20 cellular contexts compared by ENCODE assay signal in genomic region chr3:131110087-131110486, GRCh38.
DNase-seq lines count a peak whose midpoint lies in the region; ATAC-seq and TF ChIP-seq lines count a peak whose summit lies in the region.
"Had no signal": no experiment of that assay in that cellular context is flagged by ENCODE, and none has a peak within 500 bp of the region (broad histone marks: within the 10 kb centered on the region; RNA-seq: fewer than 3 reads in every experiment).

No MANE protein-coding gene starts in this region.

- no peak overlapping the region for H2AFZ ChIP-seq in mesenchymal stem cell (ENCODE audit: low read depth, low read length)

- H3K23ac ChIP-seq in mesenchymal stem cell (ENCODE audit: low read length in 2 of 2): no peak overlapping the region

- H3K4me1 ChIP-seq in mesenchymal stem cell (ENCODE audit: control insufficient read depth, insufficient read depth, low read depth, low read length): no peaks in the 10 kb centered on the region
- H3K4me1 ChIP-seq: vagina had no signal

- no peak for TF ChIP-seq CTCF in cardiac fibroblast (IDR thresholded peaks at IDR 0.05; ENCODE audit: low read depth, low read length)

- peak; percentile 71 for DNase-seq in Daoy (ENCODE audit: low read depth)
- DNase-seq in LoVo (ENCODE audit: low spot score): peak; percentile 67
- peak; percentile 71 to 82 for DNase-seq in cardiac fibroblast (ENCODE audit: low read depth in 2 of 2)
- DNase-seq in mesenchymal stem cell: peak; percentile 24
- DNase-seq in COLO668 (lab: John Stamatoyannopoulos, UW; ENCODE audit: unreplicated experiment): no peak
- no peak for DNase-seq in NCI-H1092 (lab: John Stamatoyannopoulos, UW)
- DNase-seq in DMS79 treated with DMSO at 0.1 percent for 48 hours (lab: John Stamatoyannopoulos, UW): no peak
- DNase-seq: activated CD4-positive, alpha-beta T cell treated with anti-CD3 and anti-CD28 coated beads for 48 hours; activated T-cell treated with anti-CD3 and anti-CD28 coated beads, Interleukin-2, amount 50 U/mL, for 24 hours; glutamatergic neuron; H7; MG63; natural killer cell; NCI-H2171; retina; stimulated activated naive B cell treated with anti-CD40 and anti-IgM and Interleukin-4, amounts not matched to agents 10 μg/mL and 1 μg/mL and 100 μg/mL, for 72 hours had no signal

- H3K4me3 ChIP-seq in cardiac fibroblast (replicated peaks in 1 of 2; ENCODE audit: low read depth in 2 of 2, low read length in 2 of 2) (no peak overlapping the region), mesenchymal stem cell (ENCODE audit: insufficient read depth in 1 of 2, low read depth in 1 of 2, low read length in 2 of 2) (no peak overlapping the region)
- H3K4me3 ChIP-seq: MG63, vagina had no signal

- H2BK15ac ChIP-seq in mesenchymal stem cell (ENCODE audit: low read depth, poor library complexity, severe bottlenecking): no peak overlapping the region

- H3K18ac ChIP-seq in mesenchymal stem cell (ENCODE audit: low read depth in 1 of 2, low read length in 2 of 2): no peak overlapping the region

- no peak overlapping the region for H3K4me2 ChIP-seq in mesenchymal stem cell (ENCODE audit: low read length, poor library complexity, severe bottlenecking)

- H4K91ac ChIP-seq in mesenchymal stem cell (ENCODE audit: low read length): no peak overlapping the region

- no peak overlapping the region for H2BK12ac ChIP-seq in mesenchymal stem cell (ENCODE audit: low read length in 2 of 2)

- H3K27ac ChIP-seq in mesenchymal stem cell (ENCODE audit: low read length, poor library complexity, severe bottlenecking): no peak overlapping the region
- H3K27ac ChIP-seq: C4-2B, HL-60, vagina had no signal

- H3K36me3 ChIP-seq in mesenchymal stem cell (ENCODE audit: control insufficient read depth in 1 of 2, insufficient read depth in 2 of 2, low read depth in 1 of 2, low read length in 2 of 2): no peaks in the 10 kb centered on the region
- H3K36me3 ChIP-seq: MG63, vagina had no signal

- no CpG with 5 or more reads among the region's 1 CpG for WGBS in mesenchymal stem cell

- no peak for ATAC-seq in GM19023 (IDR thresholded peaks at IDR 0.05; ENCODE audit: unreplicated experiment)
- ATAC-seq: natural killer cell; stimulated activated naive B cell treated with anti-CD40 and anti-IgM and Interleukin-4, amounts not matched to agents 10 μg/mL and 1 μg/mL and 100 μg/mL, for 72 hours had no signal

- H2BK120ac ChIP-seq in mesenchymal stem cell (ENCODE audit: low read depth, low read length): no peak overlapping the region

- H2AK5ac ChIP-seq in mesenchymal stem cell (ENCODE audit: low read length, severe bottlenecking): no peak overlapping the region

- no peak overlapping the region for H4K8ac ChIP-seq in mesenchymal stem cell (ENCODE audit: low read length)

- H3K9ac ChIP-seq in mesenchymal stem cell (ENCODE audit: low read length): no peak overlapping the region

- H3K27me3 ChIP-seq in mesenchymal stem cell (ENCODE audit: control insufficient read depth in 1 of 2, insufficient read depth in 1 of 2, low read length in 2 of 2): no peaks in the 10 kb centered on the region
- H3K27me3 ChIP-seq: MG63, vagina had no signal

- no peaks in the 10 kb centered on the region for H3K9me3 ChIP-seq in mesenchymal stem cell (ENCODE audit: control insufficient read depth, low read length)
- H3K9me3 ChIP-seq: MG63, vagina had no signal

- no peak overlapping the region for H2BK5ac ChIP-seq in mesenchymal stem cell (ENCODE audit: low read depth, low read length, poor library complexity, severe bottlenecking)

- H3K79me1 ChIP-seq in mesenchymal stem cell (replicated peaks; ENCODE audit: low read length, poor library complexity, severe bottlenecking): no peaks in the 10 kb centered on the region

- H3K14ac ChIP-seq in mesenchymal stem cell (ENCODE audit: low read length in 2 of 2): no peak overlapping the region

- H3K4ac ChIP-seq in mesenchymal stem cell (ENCODE audit: low read depth in 1 of 2, low read length in 2 of 2): no peak overlapping the region

Comparison
In these comparisons a context has a peak if more than half of its experiments do, and no peak if none do; other contexts are left out.
1. DNase-seq: peak in Daoy (single experiment), LoVo (single experiment), cardiac fibroblast (2 of 2) and mesenchymal stem cell (single experiment); none in COLO668 (single experiment), NCI-H1092 (single experiment) and DMS79 treated with DMSO at 0.1 percent for 48 hours (single experiment).